In the genomic region with DNA sequence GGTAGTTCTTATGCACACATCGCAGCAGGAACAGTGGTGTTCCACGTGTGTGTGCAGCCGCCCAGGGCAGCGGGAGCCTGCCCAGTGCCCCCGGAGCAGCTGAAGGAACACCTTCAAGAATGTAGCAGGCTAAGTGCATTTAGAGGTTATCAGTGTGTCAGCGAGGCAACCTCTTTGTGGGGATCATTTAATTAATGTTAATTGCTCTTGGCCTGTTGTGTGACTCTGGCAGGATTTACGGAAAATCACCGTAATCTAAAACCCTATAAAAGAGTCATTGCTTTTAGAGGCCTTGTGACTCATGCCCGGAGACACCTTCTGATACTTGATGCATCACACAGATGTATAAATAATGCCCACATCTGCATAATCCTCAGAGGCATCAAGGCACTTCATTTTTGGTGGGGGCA, we compare ENCODE assay signal across 15 cellular contexts. TPM values are rescaled to one million over a fixed set of nuclear protein-coding genes. Genes with fewer than 3 reads are reported as not detected.
DNase-seq lines count a peak whose midpoint lies in the region; ATAC-seq and TF ChIP-seq lines count a peak whose summit lies in the region.
"Had no signal": no experiment of that assay in that cellular context is flagged by ENCODE, and none has a peak within 500 bp of the region (broad histone marks: within the 10 kb centered on the region; RNA-seq: fewer than 3 reads in every experiment).

No MANE protein-coding gene starts in this region.

- H3K9me3 ChIP-seq in cardiac muscle cell (ENCODE audit: low read depth), result no peaks in the 10 kb centered on the region
- H3K9me3 ChIP-seq: psoas muscle had no signal

- peak; percentile 84 for DNase-seq in A172 (ENCODE audit: low spot score)
- peak; percentile 22 for DNase-seq in HCEC 1CT
- DNase-seq in NCI-H748 (lab: John Stamatoyannopoulos, UW; ENCODE audit: unreplicated experiment), result peak; percentile 55
- peak in 1 of 2 donors; percentile 12 for DNase-seq in cardiac muscle cell (ENCODE audit: low read depth in 1 of 2, low spot score in 1 of 2)
- no peak for DNase-seq in occipital lobe (lab: John Stamatoyannopoulos, UW)
- DNase-seq in left lobe of liver (ENCODE audit: low spot score), result no peak
- DNase-seq in NCI-H2227 treated with DMSO at 0.1 percent for 48 hours (lab: John Stamatoyannopoulos, UW), result no peak
- DNase-seq: activated CD4-positive, alpha-beta T cell treated with anti-CD3 and anti-CD28 coated beads, Interleukin-2, amount 50 U/mL, for 4 hours; AML-193; DND-41; effector CD4-positive, alpha-beta T cell; psoas muscle; stimulated activated CD4-positive, alpha-beta T cell treated with anti-CD3 and anti-CD28 coated beads, Interleukin-4, amount 100 ng/mL, for 24 hours; stimulated activated naive CD4-positive, alpha-beta T cell had no signal

- H3K36me3 ChIP-seq in cardiac muscle cell, result no peaks in the 10 kb centered on the region

- no peak overlapping the region for H3K4me3 ChIP-seq in cardiac muscle cell
- H3K4me3 ChIP-seq: psoas muscle had no signal

- no peak for ATAC-seq in HG02870 (IDR thresholded peaks at IDR 0.05; ENCODE audit: unreplicated experiment)
- no peak for ATAC-seq in left lobe of liver

- peaks cover 30% of the 10 kb centered on the region for H3K4me1 ChIP-seq in cardiac muscle cell (ENCODE audit: low read depth)
- H3K4me1 ChIP-seq: psoas muscle had no signal

- H3K27ac ChIP-seq in cardiac muscle cell, result peak overlapping the region; percentile 100
- H3K27ac ChIP-seq: psoas muscle had no signal

- H3K27me3 ChIP-seq in cardiac muscle cell, result no peaks in the 10 kb centered on the region

- TF ChIP-seq CTCF in cardiac muscle cell (IDR thresholded peaks at IDR 0.05; ENCODE audit: low read depth, low read length), result no peak

RNA-seq across cellular contexts. Expression of a gene that starts 47.3 kb away (rescaled TPM):
- 20.2 and 22.6 TPM in 2 replicates for total RNA-seq in A172 (2014; rRNA removed; shearing (Covaris generic))
- 24.4 and 38.1 TPM in 2 replicates for total RNA-seq in cardiac muscle cell
- 41.9 and 45.3 TPM in 2 replicates for polyA plus RNA-seq in cardiac muscle cell
- total RNA-seq in occipital lobe, result 20.7 TPM
- total RNA-seq in left lobe of liver, result 17.2 TPM

Comparison
In these comparisons a context has a peak if more than half of its experiments do, and no peak if none do; other contexts are left out.
1. DNase-seq: peak in A172 (single experiment), HCEC 1CT (single experiment) and NCI-H748 (single experiment); none in occipital lobe (single experiment), left lobe of liver (single experiment) and NCI-H2227 treated with DMSO at 0.1 percent for 48 hours (single experiment).